ENCODE assay signal across 1 cellular context in the genomic region with DNA sequence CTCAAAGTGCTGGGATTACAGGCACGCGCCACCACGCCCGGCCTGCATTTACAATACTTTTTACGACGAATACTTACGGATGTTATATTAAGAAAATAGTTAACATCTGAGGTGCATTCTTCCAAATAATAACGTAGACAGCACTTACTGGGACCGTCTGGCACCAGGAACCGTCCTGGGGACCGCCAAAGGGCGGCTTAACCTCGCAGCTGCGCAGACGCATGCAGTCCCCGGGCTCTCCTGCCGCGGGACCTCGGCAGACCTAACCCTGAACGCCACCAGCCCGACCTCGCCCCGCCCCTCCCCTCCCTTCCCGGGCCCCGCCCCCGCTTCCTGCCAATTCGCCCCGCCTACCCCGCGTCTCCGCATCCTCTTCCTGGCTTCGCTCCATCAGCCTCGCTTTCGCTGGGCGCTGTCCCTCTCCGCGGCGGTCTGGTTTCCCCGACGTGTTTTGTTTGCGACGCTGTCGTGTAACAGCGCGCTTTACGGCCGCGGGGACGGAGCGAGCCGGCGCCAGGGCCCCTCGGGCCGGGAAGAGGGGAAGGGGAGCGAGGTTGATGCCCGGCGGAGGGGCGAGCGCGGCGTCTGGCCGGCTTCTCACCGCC.
TF ChIP-seq lines count a peak whose summit lies in the region.

A gene (plus strand): TSS at position 479 of the 605 bp plus-strand sequence. CDS start 79 bp downstream, at position 558.

TF ChIP-seq in GM12878, 131 proteins besides CTCF, POLR2A, EP300 and RAD21 (continued from another document):
- TF ChIP-seq, protein P1, sequence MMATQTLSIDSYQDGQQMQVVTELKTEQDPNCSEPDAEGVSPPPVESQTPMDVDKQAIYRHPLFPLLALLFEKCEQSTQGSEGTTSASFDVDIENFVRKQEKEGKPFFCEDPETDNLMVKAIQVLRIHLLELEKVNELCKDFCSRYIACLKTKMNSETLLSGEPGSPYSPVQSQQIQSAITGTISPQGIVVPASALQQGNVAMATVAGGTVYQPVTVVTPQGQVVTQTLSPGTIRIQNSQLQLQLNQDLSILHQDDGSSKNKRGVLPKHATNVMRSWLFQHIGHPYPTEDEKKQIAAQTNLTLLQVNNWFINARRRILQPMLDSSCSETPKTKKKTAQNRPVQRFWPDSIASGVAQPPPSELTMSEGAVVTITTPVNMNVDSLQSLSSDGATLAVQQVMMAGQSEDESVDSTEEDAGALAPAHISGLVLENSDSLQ (IDR thresholded peaks at IDR 0.05) = peak; percentile 75
